Comparison of ENCODE assay signal across 9 cellular contexts in the genomic region with DNA sequence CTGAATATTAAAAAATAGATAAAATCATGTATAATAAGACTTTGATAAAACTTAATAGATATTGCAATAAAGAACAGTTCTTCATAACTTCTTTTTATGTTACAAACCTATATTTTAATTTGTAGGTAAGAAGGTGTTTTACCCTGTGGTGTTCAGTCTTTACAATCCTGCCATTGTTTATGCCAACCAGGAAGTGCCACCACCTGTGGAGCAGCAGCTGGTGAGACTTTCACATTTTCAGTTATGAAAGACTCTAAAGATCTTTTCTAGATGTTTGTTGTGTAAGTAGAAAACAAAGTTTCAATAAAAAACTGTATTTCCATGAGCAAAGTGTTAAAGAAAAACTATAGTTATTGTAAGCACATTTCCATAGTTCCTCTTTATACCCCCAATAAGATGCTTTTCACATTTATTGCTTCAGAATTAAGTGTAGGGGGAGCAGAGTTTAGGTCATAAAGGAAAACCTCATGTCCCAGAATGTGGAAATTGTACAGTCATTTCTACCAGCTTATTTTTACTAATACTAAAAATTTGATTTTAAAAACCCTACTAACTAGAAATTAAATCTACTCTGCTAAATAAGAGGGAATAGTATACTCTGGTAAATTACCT.
DNase-seq lines count a peak whose midpoint lies in the region; ATAC-seq and FAIRE-seq lines count a peak whose summit lies in the region.
"Had no signal": no experiment of that assay in that cellular context is flagged by ENCODE, and none has a peak within 500 bp of the region (broad histone marks: within the 10 kb centered on the region; RNA-seq: fewer than 3 reads in every experiment).

No MANE protein-coding gene starts in this region.

- no peaks in the 10 kb centered on the region for H3K9me3 Mint-ChIP-seq in central memory CD8-positive, alpha-beta T cell

- H3K27me3 Mint-ChIP-seq in central memory CD8-positive, alpha-beta T cell = no peaks in the 10 kb centered on the region
- H3K27me3 Mint-ChIP-seq: activated CD8-positive, alpha-beta memory T cell treated with anti-CD3 and anti-CD28 coated beads, Interleukin-2, amount 10 ng/mL, durations not matched to agents 7 days and 5 days had no signal

- peaks cover 36% of the 10 kb centered on the region for H3K36me3 Mint-ChIP-seq in central memory CD8-positive, alpha-beta T cell (ENCODE audit: insufficient read depth)

- FAIRE-seq in GM18507 (lab: Jason Lieb, UNC) = peak; percentile 29

- H3K27ac Mint-ChIP-seq in central memory CD8-positive, alpha-beta T cell (ENCODE audit: low read depth) = peak overlapping the region; percentile 30
- H3K27ac Mint-ChIP-seq: activated CD8-positive, alpha-beta memory T cell treated with anti-CD3 and anti-CD28 coated beads, Interleukin-2, amount 10 ng/mL, durations not matched to agents 7 days and 5 days had no signal

- no peak overlapping the region for H3K4me3 Mint-ChIP-seq in central memory CD8-positive, alpha-beta T cell
- H3K4me3 Mint-ChIP-seq: activated CD8-positive, alpha-beta memory T cell treated with anti-CD3 and anti-CD28 coated beads, Interleukin-2, amount 10 ng/mL, durations not matched to agents 7 days and 5 days had no signal

- peaks cover 56% of the 10 kb centered on the region for H3K4me1 Mint-ChIP-seq in central memory CD8-positive, alpha-beta T cell

- no peak for DNase-seq in GM18507 (ENCODE audit: extremely low spot score, insufficient read length, low read depth)
- no peak for DNase-seq in central memory CD8-positive, alpha-beta T cell (ENCODE audit: low spot score in 2 of 2)
- no peak for DNase-seq in SKM-1 treated with dmso at 0.1 percent for 144 hours (lab: John Stamatoyannopoulos, UW; ENCODE audit: unreplicated experiment)
- no peak for DNase-seq in NOMO-1 (lab: John Stamatoyannopoulos, UW; ENCODE audit: unreplicated experiment in 2 of 2)
- DNase-seq: activated CD8-positive, alpha-beta memory T cell treated with anti-CD3 and anti-CD28 coated beads, Interleukin-2, amount 10 ng/mL, durations not matched to agents 7 days and 5 days; NCI-H187 had no signal

- ATAC-seq in GM19452 (IDR thresholded peaks at IDR 0.05; ENCODE audit: unreplicated experiment) (peak; percentile 68), HG03139 (IDR thresholded peaks at IDR 0.05; ENCODE audit: unreplicated experiment) (peak; percentile 51), GM21576 (IDR thresholded peaks at IDR 0.05; ENCODE audit: unreplicated experiment) (no peak)
- no peak for ATAC-seq in central memory CD8-positive, alpha-beta T cell (replicated peaks; ENCODE audit: extremely low read depth, poor library complexity, severe bottlenecking)
- ATAC-seq: activated CD8-positive, alpha-beta memory T cell treated with anti-CD3 and anti-CD28 coated beads, Interleukin-2, amount 10 ng/mL, durations not matched to agents 7 days and 5 days had no signal

Comparison
In these comparisons a context has a peak if more than half of its experiments do, and no peak if none do; other contexts are left out.
1. ATAC-seq: peak in GM19452 (single experiment) and HG03139 (single experiment); none in central memory CD8-positive, alpha-beta T cell (single experiment) and GM21576 (single experiment).